Comparison of ENCODE assay signal across 18 cellular contexts in genomic region chr11:130278151-130278550, GRCh38. TPM values are rescaled to one million over a fixed set of nuclear protein-coding genes. Genes with fewer than 3 reads are reported as not detected.
A peak's percentile ranks its signal among the peaks of the same experiment; 100 is the strongest.
DNase-seq lines count a peak whose midpoint lies in the region; ATAC-seq, FAIRE-seq and TF ChIP-seq lines count a peak whose summit lies in the region.
"Had no signal": no experiment of that assay in that cellular context is flagged by ENCODE, and none has a peak within 500 bp of the region (broad histone marks: within the 10 kb centered on the region; RNA-seq: fewer than 3 reads in every experiment).

No MANE protein-coding gene starts in this region.

- H3K36me3 Mint-ChIP-seq in activated naive CD8-positive, alpha-beta T cell treated with anti-CD3 and anti-CD28 coated beads for 36 hours = peaks cover 51% of the 10 kb centered on the region
- H3K36me3 Mint-ChIP-seq in H9 (ENCODE audit: insufficient read depth in 1 of 3, low read depth in 3 of 3) = peaks cover 0 to 5% (median 0%) of the 10 kb centered on the region in 3 experiments; a peak in 2 of 7 replicates

- TF ChIP-seq EP300 in tibial nerve (IDR thresholded peaks at IDR 0.05) = no peak

- no peak overlapping the region for H4K8ac ChIP-seq in H9 (replicated peaks; ENCODE audit: insufficient read length, low read depth, low read length)

- H3K9me3 Mint-ChIP-seq in activated naive CD8-positive, alpha-beta T cell treated with anti-CD3 and anti-CD28 coated beads for 36 hours = peaks cover 16% of the 10 kb centered on the region
- H3K9me3 Mint-ChIP-seq in H9 = no peaks in the 10 kb centered on the region

- no peaks in the 10 kb centered on the region for H3K79me1 ChIP-seq in H9 (ENCODE audit: insufficient read depth, low read depth, low read length, poor library complexity, severe bottlenecking)

- H3K4me1 ChIP-seq in tibial nerve (no peaks in the 10 kb centered on the region), H9 (ENCODE audit: insufficient read depth, low read length) (no peaks in the 10 kb centered on the region)
- H3K4me1 ChIP-seq: BLaER1 treated with 17β-estradiol and CSF1 and Interleukin-3, amounts not matched to agents 10 nM and 100 nM; stomach had no signal

- no peaks in the 10 kb centered on the region for H3K27me3 Mint-ChIP-seq in activated naive CD8-positive, alpha-beta T cell treated with anti-CD3 and anti-CD28 coated beads for 36 hours
- no peaks in the 10 kb centered on the region for H3K27me3 Mint-ChIP-seq in H9 (ENCODE audit: low read depth)
- H3K27me3 Mint-ChIP-seq: naive thymus-derived CD8-positive, alpha-beta T cell had no signal

- H4K91ac ChIP-seq in H9 (ENCODE audit: insufficient read length, low read depth, low read length) = no peak overlapping the region

- H3K23me2 ChIP-seq in H9 (ENCODE audit: insufficient read length, low read depth, low read length, poor library complexity, severe bottlenecking) = no peaks in the 10 kb centered on the region

- no peak overlapping the region for H2BK5ac ChIP-seq in H9 (ENCODE audit: insufficient read length, low read length)

- no peak for TF ChIP-seq POLR2A in tibial nerve (IDR thresholded peaks at IDR 0.05)
- no peak for TF ChIP-seq POLR2A in erythroblast (IDR thresholded peaks at IDR 0.05; ENCODE audit: low read length)

- H3K18ac ChIP-seq in H9 (ENCODE audit: insufficient read length, low read depth, low read length) = no peak overlapping the region

- DNase-seq in GM18507 (ENCODE audit: extremely low spot score, insufficient read length, low read depth) = no peak
- DNase-seq in activated naive CD8-positive, alpha-beta T cell treated with anti-CD3 and anti-CD28 coated beads for 36 hours = no peak
- DNase-seq in tibial nerve (ENCODE audit: low spot score in 2 of 2) = no peak
- DNase-seq in H9 = no peak
- DNase-seq in erythroblast (lab: John Stamatoyannopoulos, UW) = no peak
- DNase-seq in urothelium cell line (ENCODE audit: low spot score) = no peak
- DNase-seq: GOT3; hippocampal formation; naive thymus-derived CD8-positive, alpha-beta T cell; NCI-H1694; NCI-H69; right lobe of liver; stomach had no signal

- H2BK20ac ChIP-seq in H9 (ENCODE audit: low read depth, low read length, poor library complexity, severe bottlenecking) = no peak overlapping the region

- no peaks in the 10 kb centered on the region for H3K27me3 ChIP-seq in tibial nerve
- H3K27me3 ChIP-seq in H9 (ENCODE audit: insufficient read depth, low read length) = no peaks in the 10 kb centered on the region
- H3K27me3 ChIP-seq: BLaER1 treated with 17β-estradiol and CSF1 and Interleukin-3, amounts not matched to agents 10 nM and 100 nM; right lobe of liver; stomach had no signal

- no peak overlapping the region for H3K4ac ChIP-seq in H9 (ENCODE audit: low read depth, low read length)

- 92 to 96% methylated on average over 3 of the region's 3 CpGs for WGBS in tibial nerve, 2 donors
- no CpG with 5 or more reads among the region's 3 CpGs for WGBS in H9 (ENCODE audit: extremely low coverage, insufficient read length, low lambda C conversion rate)

- no peak overlapping the region for H3K4me3 ChIP-seq in tibial nerve
- H3K4me3 ChIP-seq: BLaER1 treated with 17β-estradiol and CSF1 and Interleukin-3, amounts not matched to agents 10 nM and 100 nM; right lobe of liver; stomach had no signal

- ATAC-seq in GM21367 (IDR thresholded peaks at IDR 0.05; ENCODE audit: unreplicated experiment) (peak; percentile 79), HG03139 (IDR thresholded peaks at IDR 0.05; ENCODE audit: unreplicated experiment) (peak; percentile 76)
- ATAC-seq: left lobe of liver; naive thymus-derived CD8-positive, alpha-beta T cell; right lobe of liver had no signal

- no peak overlapping the region for H3K14ac ChIP-seq in H9 (ENCODE audit: insufficient read depth, low read length)

- H4K20me1 ChIP-seq in H9 (ENCODE audit: control insufficient read depth, insufficient read depth, insufficient read length) = no peaks in the 10 kb centered on the region

- H3K4me1 Mint-ChIP-seq in activated naive CD8-positive, alpha-beta T cell treated with anti-CD3 and anti-CD28 coated beads for 36 hours = peaks cover 21% of the 10 kb centered on the region
- H3K4me1 Mint-ChIP-seq in H9 = peaks cover 13% of the 10 kb centered on the region in 2 experiments

- H2AFZ ChIP-seq in H9 (ENCODE audit: low read length) = no peak overlapping the region

- no peaks in the 10 kb centered on the region for H3K36me3 ChIP-seq in tibial nerve
- H3K36me3 ChIP-seq: right lobe of liver, stomach had no signal

- FAIRE-seq in GM18507 (lab: Jason Lieb, UNC) (peak; percentile 76), urothelium cell line (lab: Jason Lieb, UNC) (no peak)

- H2BK15ac ChIP-seq in H9 (ENCODE audit: low read depth, low read length) = no peak overlapping the region

- no peak overlapping the region for H2BK12ac ChIP-seq in H9 (ENCODE audit: insufficient read length, low read depth, low read length)

- H3K4me3 Mint-ChIP-seq in activated naive CD8-positive, alpha-beta T cell treated with anti-CD3 and anti-CD28 coated beads for 36 hours = no peak overlapping the region
- H3K4me3 Mint-ChIP-seq in H9 = no peak overlapping the region

- H3K56ac ChIP-seq in H9 (ENCODE audit: insufficient read length, low read depth, low read length) = no peak overlapping the region

- H3K9ac ChIP-seq in H9 (ENCODE audit: extremely low read depth, insufficient read length, low read length) = no peak overlapping the region
- H3K9ac ChIP-seq: BLaER1 treated with 17β-estradiol and CSF1 and Interleukin-3, amounts not matched to agents 10 nM and 100 nM; KMS-11 had no signal

- peak overlapping the region; percentile 10 for H3K27ac Mint-ChIP-seq in activated naive CD8-positive, alpha-beta T cell treated with anti-CD3 and anti-CD28 coated beads for 36 hours
- no peak overlapping the region; a peak in 1 of 7 replicates for H3K27ac Mint-ChIP-seq in H9

- no peak overlapping the region for H2BK120ac ChIP-seq in H9 (ENCODE audit: low read depth, low read length, poor library complexity, severe bottlenecking)

- H3K27ac ChIP-seq in tibial nerve (no peak overlapping the region), H9 (ENCODE audit: insufficient read length, low read depth, low read length) (no peak overlapping the region)
- H3K27ac ChIP-seq: BLaER1 treated with 17β-estradiol and CSF1 and Interleukin-3, amounts not matched to agents 10 nM and 100 nM; KMS-11; right lobe of liver; stomach had no signal

- H3K23ac ChIP-seq in H9 (ENCODE audit: insufficient read length, low read depth, low read length) = no peak overlapping the region

- no peak overlapping the region for H2AK5ac ChIP-seq in H9 (ENCODE audit: insufficient read length, low read length)

- peaks cover 0 to 24% (median 0%) of the 10 kb centered on the region in 4 donors for H3K9me3 ChIP-seq in tibial nerve
- H3K9me3 ChIP-seq in H9 (ENCODE audit: control insufficient read depth, low read depth, low read length) = no peaks in the 10 kb centered on the region
- H3K9me3 ChIP-seq: right lobe of liver had no signal

- H3K79me2 ChIP-seq in H9 (ENCODE audit: insufficient read depth, low read length) = peaks cover 7% of the 10 kb centered on the region; the same call in 1 of the 2 replicates

- TF ChIP-seq CTCF in tibial nerve (IDR thresholded peaks at IDR 0.05) = no peak
- TF ChIP-seq CTCF in H9 (conservative IDR thresholded peaks at IDR 0.05) = no peak

- no peak overlapping the region for H4K5ac ChIP-seq in H9 (ENCODE audit: insufficient read length, low read depth, low read length)

- no peak overlapping the region for H3K4me2 ChIP-seq in H9 (ENCODE audit: insufficient read depth, insufficient read length, low read length)
- H3K4me2 ChIP-seq: BLaER1 treated with 17β-estradiol and CSF1 and Interleukin-3, amounts not matched to agents 10 nM and 100 nM; KMS-11 had no signal

- no peak overlapping the region for H3T11ph ChIP-seq in H9 (ENCODE audit: low read length)

RNA-seq across cellular contexts. Expression of gene ZBTB44, which starts 36.6 kb away (rescaled TPM):
- 10 to 100 TPM; 43.2 to 44.6 TPM for total RNA-seq in activated naive CD8-positive, alpha-beta T cell treated with anti-CD3 and anti-CD28 coated beads for 36 hours
- total RNA-seq in tibial nerve (10 to 100 TPM; 45.3 to 62.1 (median 55.8) TPM), H9 (2021) (67.7 and 68.3 TPM in 2 replicates)
